ENCODE assay signal across 26 cellular contexts in genomic region chr7:152196391-152196790, GRCh38.
"Had no signal": no experiment of that assay in that cellular context is flagged by ENCODE, and none has a peak within 500 bp of the region (broad histone marks: within the 10 kb centered on the region; RNA-seq: fewer than 3 reads in every experiment).

No MANE protein-coding gene starts in this region.

- H3K4me3 Mint-ChIP-seq: effector memory CD8-positive, alpha-beta T cell; endodermal cell; mesothelial cell of epicardium; naive B cell; natural killer cell had no signal

- H3K4me1 Mint-ChIP-seq: endodermal cell, naive B cell had no signal

- H3K9me3 Mint-ChIP-seq: effector memory CD8-positive, alpha-beta T cell; endodermal cell; naive B cell; natural killer cell had no signal

- H3K27ac Mint-ChIP-seq: endodermal cell, mesothelial cell of epicardium, natural killer cell had no signal

- H3K27ac ChIP-seq: coronary artery, dorsolateral prefrontal cortex, epithelial cell of prostate, esophagus squamous epithelium, gastrocnemius medialis, heart right ventricle, left lung, lower lobe of right lung had no signal

- DNase-seq: dermis blood vessel endothelial cell; dorsolateral prefrontal cortex; effector CD8-positive, alpha-beta T cell; effector memory CD8-positive, alpha-beta T cell; endodermal cell; erythroblast; esophagus squamous epithelium; foreskin fibroblast; foreskin melanocyte; gastrocnemius medialis; glutamatergic neuron; head of caudate nucleus; heart right ventricle; hippocampal formation; left cardiac atrium; left lung; left ventricle myocardium superior; lower lobe of right lung; mesendoderm; mucosa of descending colon; naive B cell; natural killer cell had no signal

- H3K27me3 Mint-ChIP-seq: effector memory CD8-positive, alpha-beta T cell; naive B cell had no signal

- H3K27me3 ChIP-seq: dorsolateral prefrontal cortex, esophagus squamous epithelium, gastrocnemius medialis, heart right ventricle, left lung had no signal

- ATAC-seq: effector memory CD8-positive, alpha-beta T cell; esophagus mucosa; gastrocnemius medialis; heart right ventricle; left cardiac atrium; left lung; left ventricle myocardium superior; lower lobe of right lung; mucosa of descending colon; natural killer cell had no signal

- H3K4me1 ChIP-seq: esophagus squamous epithelium, gastrocnemius medialis, left lung, lower lobe of right lung had no signal

- H3K9me3 ChIP-seq: esophagus squamous epithelium, gastrocnemius medialis, heart right ventricle, left lung, lower lobe of right lung, mucosa of descending colon had no signal

- H3K4me3 ChIP-seq: coronary artery, dorsolateral prefrontal cortex, esophagus squamous epithelium, gastrocnemius medialis, heart right ventricle, left lung, lower lobe of right lung, mucosa of descending colon had no signal
